8 cellular contexts compared by ENCODE assay signal in the genomic region with DNA sequence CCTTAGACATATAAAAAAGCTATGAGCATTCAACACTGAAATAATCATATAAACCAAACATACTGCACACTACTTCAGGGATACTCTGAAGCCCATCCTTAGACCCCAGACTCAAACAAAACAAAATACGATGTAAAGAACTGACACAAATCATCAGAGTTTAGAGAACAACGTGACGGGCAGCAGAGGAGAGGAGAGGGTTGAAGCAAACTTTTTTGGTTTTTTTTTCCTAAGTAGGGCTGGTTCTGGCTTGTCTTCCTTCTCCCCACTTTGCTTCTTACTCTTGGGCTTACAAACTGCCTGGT. TPM values are rescaled to one million over a fixed set of nuclear protein-coding genes. Genes with fewer than 3 reads are reported as not detected.
A peak's percentile ranks its signal among the peaks of the same experiment; 100 is the strongest.
DNase-seq lines count a peak whose midpoint lies in the region; ATAC-seq and TF ChIP-seq lines count a peak whose summit lies in the region.

No MANE protein-coding gene starts in this region.

- H3K4me1 ChIP-seq in SK-N-SH (ENCODE audit: control insufficient read depth in 1 of 2, insufficient read depth in 2 of 2, low read depth in 1 of 2, low read length in 1 of 2) (peaks cover 17 to 20% of the 10 kb centered on the region in 2 experiments; a peak in 3 of 4 replicates), subcutaneous abdominal adipose tissue (ENCODE audit: control insufficient read depth in 5 of 5, insufficient read depth in 5 of 5, low read length in 5 of 5) (peaks cover 7 to 33% (median 25%) of the 10 kb centered on the region in 5 donors)

- H3K4me2 ChIP-seq in SK-N-SH: peak overlapping the region; percentile 87

- H3K27me3 ChIP-seq in SK-N-SH (ENCODE audit: insufficient read depth) (no peaks in the 10 kb centered on the region), subcutaneous abdominal adipose tissue (ENCODE audit: control insufficient read depth in 5 of 5, insufficient read depth in 4 of 5, low read length in 5 of 5) (no peaks in the 10 kb centered on the region)

- DNase-seq in SK-N-SH (no peak), iris pigment epithelial cell (ENCODE audit: low read depth) (peak; percentile 11), medulla oblongata (ENCODE audit: extremely low spot score) (no peak), mesenteric fat pad (ENCODE audit: low spot score) (no peak), middle frontal gyrus (ENCODE audit: extremely low spot score, low spot score) (no peak)

- TF ChIP-seq EP300 in SK-N-SH (IDR thresholded peaks at IDR 0.05; ENCODE audit: borderline replicate concordance in 1 of 2, low read depth in 1 of 2, low read length in 1 of 2): no peak

- H3K27ac ChIP-seq in SK-N-SH (ENCODE audit: low read depth in 2 of 2, low read length in 1 of 2): peak overlapping the region; percentile 40 to 72
- peak overlapping the region; percentile 96 for H3K27ac ChIP-seq in subcutaneous abdominal adipose tissue (ENCODE audit: low read depth, low read length)

- H3K4me3 Mint-ChIP-seq in activated naive CD8-positive, alpha-beta T cell: peak overlapping the region; percentile 96

- no peaks in the 10 kb centered on the region for H3K27me3 Mint-ChIP-seq in activated naive CD8-positive, alpha-beta T cell

- no peak for TF ChIP-seq CTCF in SK-N-SH (IDR thresholded peaks at IDR 0.05)

- H3K36me3 ChIP-seq in SK-N-SH (replicated peaks in 1 of 2; ENCODE audit: control insufficient read depth in 1 of 2, insufficient read depth in 2 of 2, low read length in 1 of 2) (no peaks in the 10 kb centered on the region), subcutaneous abdominal adipose tissue (ENCODE audit: control insufficient read depth in 5 of 5, insufficient read depth in 5 of 5, low read length in 5 of 5) (no peaks in the 10 kb centered on the region)

- POLR2A ChIA-PET in SK-N-SH (lab: Yijun Ruan, JAX): interaction anchor here (0.5 kb wide), 1 partner anchor 1246 kb away, joined by 3 read pairs; no protein-coding TSS in a partner anchor

- no peaks in the 10 kb centered on the region for H3K9me3 Mint-ChIP-seq in activated naive CD8-positive, alpha-beta T cell (ENCODE audit: low read depth)

- peak overlapping the region; percentile 42 to 70 for H3K4me3 ChIP-seq in SK-N-SH (ENCODE audit: low read depth in 2 of 2, low read length in 1 of 2)
- peak overlapping the region; percentile 81 to 85 (median 81) for H3K4me3 ChIP-seq in subcutaneous abdominal adipose tissue (ENCODE audit: low read depth in 1 of 5, low read length in 5 of 5)

- H3F3A ChIP-seq in SK-N-SH (replicated peaks; ENCODE audit: insufficient read depth): peaks cover 10% of the 10 kb centered on the region

- WGBS in SK-N-SH (ENCODE audit: low lambda C conversion rate): 66% methylated on average over 3 of the region's 3 CpGs

- H3K27ac Mint-ChIP-seq in activated naive CD8-positive, alpha-beta T cell: peak overlapping the region; percentile 97

- no peaks in the 10 kb centered on the region for H3K36me3 Mint-ChIP-seq in activated naive CD8-positive, alpha-beta T cell

- H3K4me1 Mint-ChIP-seq in activated naive CD8-positive, alpha-beta T cell (ENCODE audit: low read depth): peaks cover 38% of the 10 kb centered on the region

- peak overlapping the region; percentile 98 for H2AFZ ChIP-seq in SK-N-SH (ENCODE audit: low read depth)

- H3K9me3 ChIP-seq in SK-N-SH (no peaks in the 10 kb centered on the region), subcutaneous abdominal adipose tissue (ENCODE audit: control insufficient read depth in 5 of 5, low read length in 5 of 5) (no peaks in the 10 kb centered on the region)

- peak overlapping the region; percentile 80 for H3K9ac ChIP-seq in SK-N-SH
- peak overlapping the region; percentile 87 to 100 (median 93) for H3K9ac ChIP-seq in subcutaneous abdominal adipose tissue (ENCODE audit: low read length in 5 of 5)

- CTCF ChIA-PET in SK-N-SH (lab: Yijun Ruan, JAX): interaction anchor here (1.2 to 2.0 kb wide), 3 partner anchors 35 to 440 kb away, joined by 6 to 7 read pairs (median 7); no protein-coding TSS in a partner anchor

- no peaks in the 10 kb centered on the region for H3K79me2 ChIP-seq in SK-N-SH (ENCODE audit: insufficient read depth)

- ATAC-seq in SK-N-SH treated with all-trans-retinoic acid at 6 μM for 48 hours: no peak

- H4K20me1 ChIP-seq in SK-N-SH (ENCODE audit: insufficient read depth): no peaks in the 10 kb centered on the region

- TF ChIP-seq RAD21 in SK-N-SH (IDR thresholded peaks at IDR 0.05; ENCODE audit: low read length): no peak

- H3K9me2 ChIP-seq in SK-N-SH: no peaks in the 10 kb centered on the region

TF ChIP-seq in SK-N-SH, 30 proteins besides CTCF, POLR2A, EP300 and RAD21:
- no peak for TF ChIP-seq FOXM1 (IDR thresholded peaks at IDR 0.05; ENCODE audit: low read depth)
- TF ChIP-seq SIN3A (IDR thresholded peaks at IDR 0.05; ENCODE audit: borderline replicate concordance, low read depth, low read length): no peak
- no peak for TF ChIP-seq MXI1 (IDR thresholded peaks at IDR 0.05; ENCODE audit: low read depth, low read length)
- TF ChIP-seq EZH2phosphoT487 (IDR thresholded peaks at IDR 0.05; ENCODE audit: borderline replicate concordance, low read depth): no peak

TF ChIP-seq in SK-N-SH treated with all-trans-retinoic acid at 6 μM for 48 hours, 23 proteins besides CTCF, POLR2A, EP300 and RAD21:
- TF ChIP-seq ZC3H10 (CRISPR knock-in tag; IDR thresholded peaks at IDR 0.05) (no peak), ZFP30 (CRISPR knock-in tag; IDR thresholded peaks at IDR 0.05) (no peak), ESRRG (CRISPR knock-in tag; IDR thresholded peaks at IDR 0.05) (no peak), CSRNP3 (CRISPR knock-in tag; IDR thresholded peaks at IDR 0.05) (no peak), ISL1 (CRISPR knock-in tag; IDR thresholded peaks at IDR 0.05) (no peak), OSR1 (CRISPR knock-in tag; IDR thresholded peaks at IDR 0.05) (no peak), PPARA (CRISPR knock-in tag; IDR thresholded peaks at IDR 0.05; ENCODE audit: borderline replicate concordance) (no peak), RARB (CRISPR knock-in tag; IDR thresholded peaks at IDR 0.05) (no peak), TSHZ2 (CRISPR knock-in tag; IDR thresholded peaks at IDR 0.05) (no peak)
- TF ChIP-seq, protein P1, sequence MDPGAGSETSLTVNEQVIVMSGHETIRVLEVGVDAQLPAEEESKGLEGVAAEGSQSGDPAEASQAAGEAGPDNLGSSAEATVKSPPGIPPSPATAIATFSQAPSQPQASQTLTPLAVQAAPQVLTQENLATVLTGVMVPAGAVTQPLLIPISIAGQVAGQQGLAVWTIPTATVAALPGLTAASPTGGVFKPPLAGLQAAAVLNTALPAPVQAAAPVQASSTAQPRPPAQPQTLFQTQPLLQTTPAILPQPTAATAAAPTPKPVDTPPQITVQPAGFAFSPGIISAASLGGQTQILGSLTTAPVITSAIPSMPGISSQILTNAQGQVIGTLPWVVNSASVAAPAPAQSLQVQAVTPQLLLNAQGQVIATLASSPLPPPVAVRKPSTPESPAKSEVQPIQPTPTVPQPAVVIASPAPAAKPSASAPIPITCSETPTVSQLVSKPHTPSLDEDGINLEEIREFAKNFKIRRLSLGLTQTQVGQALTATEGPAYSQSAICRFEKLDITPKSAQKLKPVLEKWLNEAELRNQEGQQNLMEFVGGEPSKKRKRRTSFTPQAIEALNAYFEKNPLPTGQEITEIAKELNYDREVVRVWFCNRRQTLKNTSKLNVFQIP (CRISPR knock-in tag; IDR thresholded peaks at IDR 0.05; ENCODE audit: borderline replicate concordance, low read depth): no peak

RNA-seq across cellular contexts. Expression of gene GAP43, which starts 34.7 kb away (rescaled TPM):
- polyA plus RNA-seq in SK-N-SH (2012; rRNA removed): 13.6 and 14.0 TPM in 2 replicates
- 15.4 and 16.3 TPM in 2 replicates for polyA plus RNA-seq in SK-N-SH (2012; cell fraction: cytosol; rRNA removed)
- polyA plus RNA-seq in SK-N-SH (2012; cell fraction: nucleus; rRNA removed): 4.6 and 5.9 TPM in 2 replicates
- not detected for total RNA-seq in mesenteric fat pad
